ENCODE assay signal across 15 cellular contexts in the genomic region with DNA sequence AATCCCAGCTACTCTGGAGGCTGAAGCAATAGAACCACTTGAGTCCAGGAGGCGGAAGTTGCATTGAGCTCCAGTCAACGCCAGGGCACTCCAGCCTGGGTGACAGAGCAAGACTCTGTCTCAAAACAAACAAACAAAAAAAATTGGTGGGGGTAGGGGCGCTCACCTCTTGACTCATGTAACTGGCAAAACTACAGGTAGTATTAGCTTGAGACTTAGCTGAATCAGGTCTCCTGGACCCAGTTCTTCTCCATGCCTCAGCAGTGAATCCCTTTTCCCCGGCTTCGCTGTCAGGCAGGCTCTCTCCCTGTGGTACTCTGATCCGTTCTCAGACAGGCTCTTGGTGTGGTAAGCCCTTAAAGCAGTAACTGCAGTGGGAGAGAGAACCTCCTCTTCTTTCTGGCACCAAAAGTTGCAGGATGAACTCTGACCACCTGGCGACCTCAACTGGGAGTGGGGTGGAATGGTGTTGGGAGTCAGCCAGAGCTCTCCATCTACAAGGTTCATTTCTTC. TPM values are rescaled to one million over a fixed set of nuclear protein-coding genes. Genes with fewer than 3 reads are reported as not detected.
A peak's percentile ranks its signal among the peaks of the same experiment; 100 is the strongest.
DNase-seq lines count a peak whose midpoint lies in the region; ATAC-seq and TF ChIP-seq lines count a peak whose summit lies in the region.
"Had no signal": no experiment of that assay in that cellular context is flagged by ENCODE, and none has a peak within 500 bp of the region (broad histone marks: within the 10 kb centered on the region; RNA-seq: fewer than 3 reads in every experiment).

No MANE protein-coding gene starts in this region.

- intact Hi-C loops in lower lobe of right lung (cut with DNase I) = no loop called here
- intact Hi-C loops in upper lobe of right lung (cut with DNase I) = no loop called here

- no peak overlapping the region for H3K4me3 Mint-ChIP-seq in T-helper 1 cell treated with Interleukin-12 subunit alpha and Interleukin-12 subunit beta and Interleukin-4 antibody, amounts not matched to agents 30 μg/mL and 1 μg/mL, for 36 hours
- H3K4me3 Mint-ChIP-seq: activated T-cell treated with anti-CD3 and anti-CD28 coated beads, Interleukin-2, amount 50 U/mL, for 4 hours had no signal

- peaks cover 44% of the 10 kb centered on the region for H3K4me1 Mint-ChIP-seq in T-helper 1 cell treated with Interleukin-12 subunit alpha and Interleukin-12 subunit beta and Interleukin-4 antibody, amounts not matched to agents 30 μg/mL and 1 μg/mL, for 36 hours (ENCODE audit: low read depth)

- H3K4me3 ChIP-seq in lower lobe of right lung (no peak overlapping the region), upper lobe of right lung (no peak overlapping the region), coronary artery (no peak overlapping the region)
- H3K4me3 ChIP-seq: tibial artery had no signal

- H3K27ac Mint-ChIP-seq in T-helper 1 cell treated with Interleukin-12 subunit alpha and Interleukin-12 subunit beta and Interleukin-4 antibody, amounts not matched to agents 30 μg/mL and 1 μg/mL, for 36 hours = peak overlapping the region; percentile 36

- H3K36me3 ChIP-seq in lower lobe of right lung (peaks cover 54% of the 10 kb centered on the region), upper lobe of right lung (peaks cover 33% of the 10 kb centered on the region)

- no peaks in the 10 kb centered on the region for H3K9me3 ChIP-seq in lower lobe of right lung
- H3K9me3 ChIP-seq in upper lobe of right lung = no peaks in the 10 kb centered on the region
- H3K9me3 ChIP-seq: tibial artery had no signal

- H3K36me3 Mint-ChIP-seq in T-helper 1 cell treated with Interleukin-12 subunit alpha and Interleukin-12 subunit beta and Interleukin-4 antibody, amounts not matched to agents 30 μg/mL and 1 μg/mL, for 36 hours (ENCODE audit: low read depth) = peaks cover 58% of the 10 kb centered on the region

- peak overlapping the region; percentile 44 for H3K27ac ChIP-seq in lower lobe of right lung
- peak overlapping the region; percentile 20 for H3K27ac ChIP-seq in upper lobe of right lung
- no peak overlapping the region for H3K27ac ChIP-seq in coronary artery
- H3K27ac ChIP-seq: tibial artery had no signal

- H3K9me3 Mint-ChIP-seq in T-helper 1 cell treated with Interleukin-12 subunit alpha and Interleukin-12 subunit beta and Interleukin-4 antibody, amounts not matched to agents 30 μg/mL and 1 μg/mL, for 36 hours = no peaks in the 10 kb centered on the region
- H3K9me3 Mint-ChIP-seq: activated T-cell treated with anti-CD3 and anti-CD28 coated beads, Interleukin-2, amount 50 U/mL, for 4 hours had no signal

- TF ChIP-seq CTCF in lower lobe of right lung (IDR thresholded peaks at IDR 0.05) (no peak), upper lobe of right lung (IDR thresholded peaks at IDR 0.05) (no peak), coronary artery (IDR thresholded peaks at IDR 0.05) (no peak)

- ATAC-seq in lower lobe of right lung (peak; percentile 92 to 93), upper lobe of right lung (peak; percentile 92), HG03135 (IDR thresholded peaks at IDR 0.05; ENCODE audit: unreplicated experiment) (no peak)
- ATAC-seq: activated T-cell treated with anti-CD3 and anti-CD28 coated beads, Interleukin-2, amount 50 U/mL, for 4 hours had no signal

- peaks cover 40% of the 10 kb centered on the region for H3K4me1 ChIP-seq in lower lobe of right lung
- H3K4me1 ChIP-seq in upper lobe of right lung = peaks cover 18% of the 10 kb centered on the region

- no peak for DNase-seq in T-helper 1 cell
- DNase-seq in SW480 (ENCODE audit: low spot score) = peak; percentile 50
- DNase-seq in lower lobe of right lung = peak; percentile 76
- DNase-seq in upper lobe of right lung = peak; percentile 83
- no peak for DNase-seq in stimulated activated naive CD4-positive, alpha-beta T cell (lab: John Stamatoyannopoulos, UW)
- no peak for DNase-seq in coronary artery (ENCODE audit: low spot score)
- DNase-seq: activated T-cell treated with anti-CD3 and anti-CD28 coated beads, Interleukin-2, amount 50 U/mL, for 4 hours; effector memory CD4-positive, alpha-beta T cell; Kasumi-1; mammary epithelial cell; NCI-H526 treated with DMSO at 0.1 percent for 48 hours; retina; tibial artery had no signal

- H3K27me3 Mint-ChIP-seq in T-helper 1 cell treated with Interleukin-12 subunit alpha and Interleukin-12 subunit beta and Interleukin-4 antibody, amounts not matched to agents 30 μg/mL and 1 μg/mL, for 36 hours (ENCODE audit: low read depth) = no peaks in the 10 kb centered on the region

- H3K27me3 ChIP-seq in lower lobe of right lung (ENCODE audit: low read depth) (no peaks in the 10 kb centered on the region), upper lobe of right lung (no peaks in the 10 kb centered on the region)
- H3K27me3 ChIP-seq: tibial artery had no signal

RNA-seq across cellular contexts. Expression of a gene that starts 12.9 kb away (rescaled TPM):
- total RNA-seq in lower lobe of right lung (17.7 TPM), upper lobe of right lung (15.0 TPM)

Comparison
In these comparisons a context has a peak if more than half of its experiments do, and no peak if none do; other contexts are left out.
1. DNase-seq: peak in SW480 (single experiment), lower lobe of right lung (single experiment) and upper lobe of right lung (single experiment); none in T-helper 1 cell (0 of 5), stimulated activated naive CD4-positive, alpha-beta T cell (0 of 6) and coronary artery (single experiment).
2. H3K27ac ChIP-seq: peak in lower lobe of right lung (single experiment) and upper lobe of right lung (single experiment); none in coronary artery (0 of 2).